Comparison of ENCODE assay signal across 8 cellular contexts in the genomic region with DNA sequence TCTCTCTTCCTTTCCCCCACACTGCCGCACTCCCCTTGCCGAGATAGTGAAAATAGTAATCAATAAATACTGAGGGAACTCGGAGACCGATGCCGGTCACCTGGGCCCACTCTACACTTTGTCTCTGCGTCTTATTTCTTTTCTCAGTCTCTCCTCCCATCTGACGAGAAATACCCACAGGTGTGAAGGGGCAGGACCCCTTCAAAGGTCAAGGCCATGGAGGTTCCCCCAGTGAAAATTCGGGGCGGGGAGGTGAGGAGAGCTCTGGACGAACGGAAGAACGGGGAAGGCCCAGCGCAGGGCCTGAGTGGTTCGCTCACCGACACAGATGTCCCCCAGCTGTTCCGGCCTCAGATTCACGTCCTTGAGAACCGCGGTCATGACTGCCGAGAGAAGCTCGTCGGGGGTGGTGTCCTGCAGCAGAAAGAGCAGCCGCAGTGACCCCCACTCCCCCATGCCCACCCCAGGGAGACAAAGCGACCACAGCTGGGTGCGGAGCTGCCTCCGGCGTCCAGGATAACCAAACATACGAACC. TPM values are rescaled to one million over a fixed set of nuclear protein-coding genes. Genes with fewer than 3 reads are reported as not detected.
DNase-seq lines count a peak whose midpoint lies in the region; ATAC-seq and TF ChIP-seq lines count a peak whose summit lies in the region.

No MANE protein-coding gene starts in this region.

- DNase-seq in AG08395 (ENCODE audit: low spot score) (peak; percentile 40), GM23248 (peak; percentile 72), heart right ventricle (peak in 1 of 2 donors; percentile 30), retinal pigment epithelial cell (ENCODE audit: low read depth) (no peak), hippocampal formation (lab: John Stamatoyannopoulos, UW) (no peak)
- peak; percentile 49 for DNase-seq in activated CD8-positive, alpha-beta T cell treated with anti-CD3 and anti-CD28 coated beads for 36 hours

- H4K20me1 ChIP-seq in GM23248 (ENCODE audit: insufficient read depth): no peaks in the 10 kb centered on the region

- no peak for ATAC-seq in activated CD8-positive, alpha-beta T cell treated with anti-CD3 and anti-CD28 coated beads for 36 hours
- ATAC-seq in heart right ventricle: peak in 2 of 8 donors; percentile 3
- ATAC-seq in GM21737 (IDR thresholded peaks at IDR 0.05; ENCODE audit: unreplicated experiment): no peak
- ATAC-seq in HG02852 (IDR thresholded peaks at IDR 0.05; ENCODE audit: unreplicated experiment): no peak

- H3K27me3 ChIP-seq in GM23248 (replicated peaks; ENCODE audit: insufficient read depth): no peaks in the 10 kb centered on the region
- no peaks in the 10 kb centered on the region for H3K27me3 ChIP-seq in heart right ventricle

- no peaks in the 10 kb centered on the region for H3K9me3 Mint-ChIP-seq in activated CD8-positive, alpha-beta T cell treated with anti-CD3 and anti-CD28 coated beads for 36 hours

- H3K4me1 Mint-ChIP-seq in activated CD8-positive, alpha-beta T cell treated with anti-CD3 and anti-CD28 coated beads for 36 hours (ENCODE audit: low read depth): peaks cover 57% of the 10 kb centered on the region

- H3K27me3 Mint-ChIP-seq in activated CD8-positive, alpha-beta T cell treated with anti-CD3 and anti-CD28 coated beads for 36 hours: no peaks in the 10 kb centered on the region

- peak overlapping the region; percentile 90 for H3K4me2 ChIP-seq in GM23248 (ENCODE audit: unreplicated experiment)

- peak overlapping the region; percentile 98 for H3K27ac Mint-ChIP-seq in activated CD8-positive, alpha-beta T cell treated with anti-CD3 and anti-CD28 coated beads for 36 hours

- H3K27ac ChIP-seq in GM23248: peak overlapping the region; percentile 36
- peak overlapping the region in 9 of 10 donors; percentile 78 to 97 (median 92) for H3K27ac ChIP-seq in heart right ventricle

- in situ Hi-C loops in GM23248 (cut with MboI): no loop called here

- peaks cover 15% of the 10 kb centered on the region; the same call in 1 of the 2 replicates for H3K4me1 ChIP-seq in GM23248 (ENCODE audit: insufficient read depth)
- peaks cover 8 to 62% (median 46%) of the 10 kb centered on the region in 9 donors for H3K4me1 ChIP-seq in heart right ventricle

- WGBS in GM23248 (ENCODE audit: low coverage in 1 of 2, low lambda C conversion rate in 2 of 2, missing lambda C conversion rate in 2 of 2), 2 experiments: 2 to 3% methylated on average over 23 to 28 of the region's 28 CpGs
- 1% methylated on average over 27 to 28 of the region's 28 CpGs for WGBS in heart right ventricle, 2 donors

- peak overlapping the region; percentile 83 for H2AFZ ChIP-seq in GM23248

- intact Hi-C loops in activated CD8-positive, alpha-beta T cell treated with anti-CD3 and anti-CD28 coated beads for 36 hours (cut with micrococcal nuclease): loop anchor here (2.0 to 10.0 kb wide), 2 partner anchors 28 to 208 kb away; a partner anchor contains a TSS
- intact Hi-C loops in heart right ventricle (cut with DNase I): loop anchor here in 7 of 10 donors (2.0 to 10.0 kb wide), 5 partner anchors 28 to 348 kb away; a partner anchor contains a TSS

- H3K9ac ChIP-seq in GM23248: peak overlapping the region; percentile 85

- no peak for TF ChIP-seq CTCF in activated CD8-positive, alpha-beta T cell treated with anti-CD3 and anti-CD28 coated beads for 36 hours (IDR thresholded peaks at IDR 0.05)
- no peak for TF ChIP-seq CTCF in heart right ventricle (IDR thresholded peaks at IDR 0.05)
- TF ChIP-seq CTCF in retinal pigment epithelial cell (conservative IDR thresholded peaks at IDR 0.05; ENCODE audit: low read depth, low read length): no peak

- H3K4me3 Mint-ChIP-seq in activated CD8-positive, alpha-beta T cell treated with anti-CD3 and anti-CD28 coated beads for 36 hours: peak overlapping the region; percentile 92

- CTCF ChIA-PET in activated CD8-positive, alpha-beta T cell treated with anti-CD3 and anti-CD28 coated beads for 36 hours (lab: Charles Lee): interaction anchor here (0.5 to 5.1 kb wide), 8 partner anchors 20 to 211 kb away, joined by 3 to 31 read pairs (median 4); a partner anchor contains a TSS

- no peaks in the 10 kb centered on the region for H3K9me2 ChIP-seq in GM23248 (ENCODE audit: insufficient read depth)

- POLR2A ChIA-PET in activated CD8-positive, alpha-beta T cell treated with anti-CD3 and anti-CD28 coated beads for 36 hours (lab: Charles Lee): interaction anchor here (0.8 to 5.0 kb wide), 6 partner anchors 9 to 319 kb away, joined by 3 to 67 read pairs (median 4); a partner anchor contains a TSS

- peaks cover 48% of the 10 kb centered on the region for H3K36me3 Mint-ChIP-seq in activated CD8-positive, alpha-beta T cell treated with anti-CD3 and anti-CD28 coated beads for 36 hours (ENCODE audit: low read depth)

- peak overlapping the region; percentile 90 for H3K4me3 ChIP-seq in GM23248
- H3K4me3 ChIP-seq in heart right ventricle: peak overlapping the region; percentile 63 to 100 (median 90)
- peak overlapping the region; percentile 84 for H3K4me3 ChIP-seq in retinal pigment epithelial cell (ENCODE audit: low read length)

- no peaks in the 10 kb centered on the region; the same call in 1 of the 2 replicates for H3K36me3 ChIP-seq in GM23248 (ENCODE audit: low read depth)
- H3K36me3 ChIP-seq in heart right ventricle: peaks cover 0 to 54% (median 30%) of the 10 kb centered on the region in 9 donors

- H3K9me3 ChIP-seq in GM23248 (ENCODE audit: low read depth) (no peaks in the 10 kb centered on the region), heart right ventricle (no peaks in the 10 kb centered on the region)

- H3K79me2 ChIP-seq in GM23248 (ENCODE audit: insufficient read depth): peaks cover 38% of the 10 kb centered on the region

- H3F3A ChIP-seq in GM23248 (ENCODE audit: insufficient read depth): 0 out of 2 replicates have a peak, but pooled peaks cover 8% of the 10 kb centered on the region

RNA-seq across cellular contexts. Expression of a gene that starts 0.6 kb away (rescaled TPM):
- 18.7 and 32.9 TPM in 2 replicates for total RNA-seq in GM23248 (2014; rRNA removed; shearing (Covaris generic))
- polyA plus RNA-seq in GM23248 (2016; fragmentation: Nextera tagmentation; extraction: Ambion mirVana): 49.3 and 50.5 TPM in 2 replicates
- total RNA-seq in activated CD8-positive, alpha-beta T cell treated with anti-CD3 and anti-CD28 coated beads for 36 hours: 10 to 100 TPM; 70.1 to 72.0 TPM
- total RNA-seq in heart right ventricle: 100 to 1,000 TPM; 102 to 136 (median 117) TPM
- 100 to 1,000 TPM in 1 of 2 donors, 10 to 100 TPM in 1; 76.4 to 133 TPM for polyA plus RNA-seq in heart right ventricle

RNA-seq across cellular contexts. Expression of a gene that starts 2.1 kb away (rescaled TPM):
- total RNA-seq in GM23248 (2014; rRNA removed; shearing (Covaris generic)): 6.7 and 8.6 TPM in 2 replicates
- polyA plus RNA-seq in GM23248 (2016; fragmentation: Nextera tagmentation; extraction: Ambion mirVana): 32.1 and 33.3 TPM in 2 replicates
- total RNA-seq in activated CD8-positive, alpha-beta T cell treated with anti-CD3 and anti-CD28 coated beads for 36 hours: 10 to 100 TPM; 29.3 to 31.8 TPM
- 10 to 100 TPM in 2 of 10 donors, 1 to 10 TPM in 8; 4.2 to 22.3 (median 6.8) TPM for total RNA-seq in heart right ventricle
- 10 to 100 TPM in 1 of 2 donors, 1 to 10 TPM in 1; 7.1 to 11.1 TPM for polyA plus RNA-seq in heart right ventricle

RNA-seq across cellular contexts. Expression of a gene that starts 29.0 kb away (rescaled TPM):
- 29.5 and 40.0 TPM in 2 replicates for total RNA-seq in GM23248 (2014; rRNA removed; shearing (Covaris generic))
- polyA plus RNA-seq in GM23248 (2016; fragmentation: Nextera tagmentation; extraction: Ambion mirVana) (15.0 and 17.1 TPM in 2 replicates), heart right ventricle (10 to 100 TPM; 13.7 to 15.9 TPM)
- total RNA-seq in activated CD8-positive, alpha-beta T cell treated with anti-CD3 and anti-CD28 coated beads for 36 hours: 10 to 100 TPM; 56.5 to 57.9 TPM
- total RNA-seq in heart right ventricle: 10 to 100 TPM; 27.3 to 38.4 (median 31.6) TPM

Comparison
In these comparisons a context has a peak if more than half of its experiments do, and no peak if none do; other contexts are left out.
1. DNase-seq: peak in AG08395 (single experiment), GM23248 (single experiment) and activated CD8-positive, alpha-beta T cell treated with anti-CD3 and anti-CD28 coated beads for 36 hours (single experiment); none in retinal pigment epithelial cell (single experiment) and hippocampal formation (0 of 2).
2. Peak in every context shown above with its lines, with median percentiles within 50 percentile points of each other: H3K4me3 ChIP-seq.